Comparison of ENCODE assay signal across 2 cellular contexts in genomic region chr2:151795646-151796240, GRCh38.
TF ChIP-seq lines count a peak whose summit lies in the region.

No MANE protein-coding gene starts in this region.

TF ChIP-seq in IMR-90, 13 proteins besides CTCF, POLR2A, EP300 and RAD21:
- peak; percentile 84 for TF ChIP-seq CEBPB (IDR thresholded peaks at IDR 0.05; ENCODE audit: low read depth, low read length)
- no peak for TF ChIP-seq USF2 (IDR thresholded peaks at IDR 0.05; ENCODE audit: low read depth, low read length)
- TF ChIP-seq ELK1 (IDR thresholded peaks at IDR 0.05; ENCODE audit: borderline replicate concordance, low read depth, low read length): no peak

TF ChIP-seq in H1, 55 proteins besides CTCF, POLR2A, EP300 and RAD21:
- TF ChIP-seq CEBPB (IDR thresholded peaks at IDR 0.05; ENCODE audit: low read depth, low read length) (peak; percentile 67), ZNF274 (IDR thresholded peaks at IDR 0.05; ENCODE audit: borderline replicate concordance, extremely low read depth, low read length) (no peak), TBP (IDR thresholded peaks at IDR 0.05; ENCODE audit: low read depth, low read length) (no peak), TCF12 (IDR thresholded peaks at IDR 0.05; ENCODE audit: low read depth, low read length) (no peak)
TF ChIP-seq in H1: peak in this region for 1.
